10 cellular contexts compared by ENCODE assay signal in genomic region chr17:63888940-63889848, GRCh38. TPM values are rescaled to one million over a fixed set of nuclear protein-coding genes. Genes with fewer than 3 reads are reported as not detected.
DNase-seq lines count a peak whose midpoint lies in the region; ATAC-seq and TF ChIP-seq lines count a peak whose summit lies in the region.
"Not testable (repeated sequence)": the region's sequence is repeated elsewhere in the genome, so short reads cannot be mapped to it uniquely, and the experiment has no call there.
"Had no signal": no experiment of that assay in that cellular context is flagged by ENCODE, and none has a peak within 500 bp of the region (broad histone marks: within the 10 kb centered on the region; RNA-seq: fewer than 3 reads in every experiment).

No MANE protein-coding gene starts in this region.

- H3K4me1 ChIP-seq in IMR-90 (ENCODE audit: control insufficient read depth, insufficient read depth, low read length); upper lobe of left lung: not testable (repeated sequence)

- not testable (repeated sequence) for H3K4me3 Mint-ChIP-seq in naive thymus-derived CD8-positive, alpha-beta T cell

- H4K91ac ChIP-seq in IMR-90 (ENCODE audit: insufficient read depth, low read depth, low read length): not testable (repeated sequence)

- H2BK5ac ChIP-seq in IMR-90 (ENCODE audit: low read depth, low read length, poor library complexity, severe bottlenecking): not testable (repeated sequence)

- H4K5ac ChIP-seq in IMR-90 (ENCODE audit: low read depth, low read length): not testable (repeated sequence)

- H3K4me3 ChIP-seq in IMR-90 (ENCODE audit: insufficient read depth, low read depth, low read length); WERI-Rb-1 (ENCODE audit: low read depth, low read length); upper lobe of left lung: not testable (repeated sequence)

- H3K27me3 ChIP-seq in IMR-90 (ENCODE audit: control insufficient read depth, insufficient read depth, low read length): peaks cover 21% of the 10 kb centered on the region
- H3K27me3 ChIP-seq in WERI-Rb-1 (ENCODE audit: insufficient read depth, low read depth, severe bottlenecking); upper lobe of left lung: not testable (repeated sequence)

- H4K8ac ChIP-seq in IMR-90 (ENCODE audit: low read depth in 2 of 2, low read length in 2 of 2): not testable (repeated sequence)

- not testable (repeated sequence) for H3K18ac ChIP-seq in IMR-90 (ENCODE audit: low read depth, low read length)

- not testable (repeated sequence) for H3K27me3 Mint-ChIP-seq in naive thymus-derived CD8-positive, alpha-beta T cell

- not testable (repeated sequence) for H3K23ac ChIP-seq in IMR-90 (ENCODE audit: low read depth, low read length)

- H2BK15ac ChIP-seq in IMR-90 (ENCODE audit: low read depth, low read length): not testable (repeated sequence)

- H2AK5ac ChIP-seq in IMR-90 (ENCODE audit: low read depth, low read length): not testable (repeated sequence)

- WGBS in IMR-90 (ENCODE audit: extremely low coverage in 2 of 2, insufficient read length in 1 of 2), 2 experiments: no CpG with 5 or more reads among the region's 13 CpGs
- WGBS in upper lobe of left lung, 2 donors: 26 to 32% methylated on average over 12 to 13 of the region's 13 CpGs

- H3K36me3 Mint-ChIP-seq in naive thymus-derived CD8-positive, alpha-beta T cell: not testable (repeated sequence)

- intact Hi-C loops in IMR-90 (cut with micrococcal nuclease); left cardiac atrium (cut with DNase I): not testable (repeated sequence)

- not testable (repeated sequence) for H3K79me1 ChIP-seq in IMR-90 (ENCODE audit: low read depth in 1 of 2, low read length in 2 of 2)

- H2BK20ac ChIP-seq in IMR-90 (ENCODE audit: low read depth, low read length): not testable (repeated sequence)

- not testable (repeated sequence) for H2AK9ac ChIP-seq in IMR-90 (replicated peaks; ENCODE audit: low read depth, low read length, poor library complexity)

- DNase-seq in DMS153 (lab: John Stamatoyannopoulos, UW) (peak; percentile 1), IMR-90 (peak; percentile 4), NCI-H774 (lab: John Stamatoyannopoulos, UW) (peak; percentile 18), WERI-Rb-1 (peak; percentile 85), cerebellar cortex (ENCODE audit: low spot score) (peak; percentile 40)
- not testable (repeated sequence) for DNase-seq in left cardiac atrium, upper lobe of left lung
- peak in 4 of 10 donors; percentile 9 to 53 (median 28) for DNase-seq in naive thymus-derived CD8-positive, alpha-beta T cell

- H3K14ac ChIP-seq in IMR-90 (replicated peaks; ENCODE audit: low read depth, low read length): not testable (repeated sequence)

- H3K27ac ChIP-seq in IMR-90 (ENCODE audit: insufficient read depth, low read length); WERI-Rb-1; upper lobe of left lung: not testable (repeated sequence)

- BruUV-seq in IMR-90 (replicated peaks; lab: Mats Ljungman, UMichigan): not testable (repeated sequence)

- not testable (repeated sequence) for H2AFZ ChIP-seq in IMR-90 (replicated peaks; ENCODE audit: low read length, poor library complexity)

- not testable (repeated sequence) for H3K36me3 ChIP-seq in IMR-90 (ENCODE audit: control insufficient read depth, insufficient read depth, low read length); WERI-Rb-1; upper lobe of left lung

- not testable (repeated sequence) for H3K56ac ChIP-seq in IMR-90 (ENCODE audit: extremely low read depth, insufficient read depth, low read length)

- not testable (repeated sequence) for TF ChIP-seq RAD21 in IMR-90 (IDR thresholded peaks at IDR 0.05; ENCODE audit: low read length)

- H3K9me3 Mint-ChIP-seq in naive thymus-derived CD8-positive, alpha-beta T cell: not testable (repeated sequence)

- not testable (repeated sequence) for H3K4me1 Mint-ChIP-seq in naive thymus-derived CD8-positive, alpha-beta T cell

- in situ Hi-C loops in IMR-90 (cut with MboI; ENCODE audit: low sequenced_read_pairs): not testable (repeated sequence)

- ATAC-seq in IMR-90 (ENCODE audit: low read depth): peak; percentile 90
- ATAC-seq in left cardiac atrium: peak; percentile 78 to 84
- peak; percentile 71 to 78 for ATAC-seq in naive thymus-derived CD8-positive, alpha-beta T cell
- peak in 1 of 2 donors; percentile 87 for ATAC-seq in upper lobe of left lung (ENCODE audit: low FRiP score in 2 of 2)

- H3K9ac ChIP-seq in IMR-90 (ENCODE audit: low read depth, low read length): not testable (repeated sequence)

- H3K27ac Mint-ChIP-seq in naive thymus-derived CD8-positive, alpha-beta T cell: not testable (repeated sequence)

- not testable (repeated sequence) for H3K4ac ChIP-seq in IMR-90 (ENCODE audit: low read depth, low read length)

- H3K9me1 ChIP-seq in IMR-90 (ENCODE audit: insufficient read depth, low read length): not testable (repeated sequence)

- not testable (repeated sequence) for TF ChIP-seq POLR2A in IMR-90 (IDR thresholded peaks at IDR 0.05; ENCODE audit: low read depth, low read length); upper lobe of left lung (IDR thresholded peaks at IDR 0.05)

- POLR2A ChIA-PET in IMR-90 (lab: Charles Lee; ENCODE audit: unreplicated experiment): not testable (repeated sequence)
- POLR2A ChIA-PET in naive thymus-derived CD8-positive, alpha-beta T cell (lab: Charles Lee): interaction anchor here (0.7 kb wide), 1 partner anchor 131 kb away, joined by 3 read pairs; no protein-coding TSS in a partner anchor

- H3K9me3 ChIP-seq in IMR-90 (ENCODE audit: control insufficient read depth, insufficient read depth, low read length); WERI-Rb-1 (ENCODE audit: severe bottlenecking); upper lobe of left lung: not testable (repeated sequence)

- H4K20me1 ChIP-seq in IMR-90 (ENCODE audit: insufficient read depth, low read length): not testable (repeated sequence)

- dilution Hi-C loops in IMR-90 (cut with HindIII; ENCODE audit: low sequenced_read_pairs, unreplicated experiment): not testable (repeated sequence)

- TF ChIP-seq EP300 in upper lobe of left lung (IDR thresholded peaks at IDR 0.05): not testable (repeated sequence)

- CTCF ChIA-PET in IMR-90 (lab: Yijun Ruan, JAX): interaction anchor here (0.6 to 0.7 kb wide), 2 partner anchors 23 to 32 kb away, joined by 3 to 6 read pairs; no protein-coding TSS in a partner anchor

- TF ChIP-seq CTCF in IMR-90 (conservative IDR thresholded peaks at IDR 0.05; ENCODE audit: low read depth, low read length) (peak; percentile 37), WERI-Rb-1 (IDR thresholded peaks at IDR 0.05; ENCODE audit: low read depth, low read length) (peak; percentile 74), upper lobe of left lung (IDR thresholded peaks at IDR 0.05) (peak in 4 of 6 experiments; percentile 16 to 40 (median 37))

- H3K4me2 ChIP-seq in IMR-90 (ENCODE audit: low read depth, low read length): not testable (repeated sequence)

- not testable (repeated sequence) for H2BK120ac ChIP-seq in IMR-90 (ENCODE audit: low read depth, low read length)

RNA-seq across cellular contexts. Expression of gene CSH1, which starts 7.2 kb away (rescaled TPM):
- total RNA-seq in IMR-90 (2012; rRNA removed) (not detected in 2 replicates), left cardiac atrium (not detected), upper lobe of left lung (not detected)
- not detected in 2 replicates for polyA plus RNA-seq in IMR-90 (2012; rRNA removed)
- not detected in 2 replicates for polyA plus RNA-seq in IMR-90 (2012; cell fraction: cytosol; rRNA removed)
- polyA plus RNA-seq in IMR-90 (2012; cell fraction: nucleus; rRNA removed; ENCODE audit: low replicate concordance): not detected in 2 replicates
- not detected for total RNA-seq in naive thymus-derived CD8-positive, alpha-beta T cell
- polyA plus RNA-seq in naive thymus-derived CD8-positive, alpha-beta T cell: not detected
- total RNA-seq: omental fat pad, SJSA1 had no signal

RNA-seq across cellular contexts. Expression of gene GH2, which starts 7.5 kb away (rescaled TPM):
- total RNA-seq in IMR-90 (2012; rRNA removed) (not detected in 2 replicates), left cardiac atrium (not detected), upper lobe of left lung (not detected)
- not detected in 2 replicates for polyA plus RNA-seq in IMR-90 (2012; rRNA removed)
- not detected in 2 replicates for polyA plus RNA-seq in IMR-90 (2012; cell fraction: cytosol; rRNA removed)
- polyA plus RNA-seq in IMR-90 (2012; cell fraction: nucleus; rRNA removed; ENCODE audit: low replicate concordance): not detected in 2 replicates
- not detected for total RNA-seq in naive thymus-derived CD8-positive, alpha-beta T cell
- not detected for polyA plus RNA-seq in naive thymus-derived CD8-positive, alpha-beta T cell
- total RNA-seq: omental fat pad, SJSA1 had no signal

RNA-seq across cellular contexts. Expression of gene CSH2, which starts 15.7 kb away (rescaled TPM):
- total RNA-seq in IMR-90 (2012; rRNA removed) (not detected in 2 replicates), left cardiac atrium (not detected), upper lobe of left lung (not detected)
- polyA plus RNA-seq in IMR-90 (2012; rRNA removed): not detected in 2 replicates
- not detected in 2 replicates for polyA plus RNA-seq in IMR-90 (2012; cell fraction: cytosol; rRNA removed)
- polyA plus RNA-seq in IMR-90 (2012; cell fraction: nucleus; rRNA removed; ENCODE audit: low replicate concordance): not detected in 2 replicates
- not detected for total RNA-seq in naive thymus-derived CD8-positive, alpha-beta T cell
- not detected for polyA plus RNA-seq in naive thymus-derived CD8-positive, alpha-beta T cell
- total RNA-seq: omental fat pad, SJSA1 had no signal

RNA-seq across cellular contexts. Expression of gene CSHL1, which starts 21.9 kb away (rescaled TPM):
- total RNA-seq in IMR-90 (2012; rRNA removed) (not detected in 2 replicates), left cardiac atrium (not detected), upper lobe of left lung (not detected)
- polyA plus RNA-seq in IMR-90 (2012; rRNA removed): not detected in 2 replicates
- polyA plus RNA-seq in IMR-90 (2012; cell fraction: cytosol; rRNA removed): not detected in 2 replicates
- polyA plus RNA-seq in IMR-90 (2012; cell fraction: nucleus; rRNA removed; ENCODE audit: low replicate concordance): not detected in 2 replicates
- not detected for total RNA-seq in naive thymus-derived CD8-positive, alpha-beta T cell
- polyA plus RNA-seq in naive thymus-derived CD8-positive, alpha-beta T cell: not detected
- total RNA-seq: omental fat pad, SJSA1 had no signal

RNA-seq across cellular contexts. Expression of gene GH1, which starts 29.4 kb away (rescaled TPM):
- total RNA-seq in IMR-90 (2012; rRNA removed): not detected in 2 replicates
- not detected in 2 replicates for polyA plus RNA-seq in IMR-90 (2012; rRNA removed)
- not detected in 2 replicates for polyA plus RNA-seq in IMR-90 (2012; cell fraction: cytosol; rRNA removed)
- polyA plus RNA-seq in IMR-90 (2012; cell fraction: nucleus; rRNA removed; ENCODE audit: low replicate concordance): not detected in 2 replicates
- not detected for total RNA-seq in left cardiac atrium
- not detected for total RNA-seq in naive thymus-derived CD8-positive, alpha-beta T cell
- not detected for polyA plus RNA-seq in naive thymus-derived CD8-positive, alpha-beta T cell
- not detected for total RNA-seq in upper lobe of left lung
- total RNA-seq: omental fat pad, SJSA1 had no signal
